Comparison of ENCODE assay signal across 23 cellular contexts in genomic region chr2:193154076-193154475, GRCh38.
"Had no signal": no experiment of that assay in that cellular context is flagged by ENCODE, and none has a peak within 500 bp of the region (broad histone marks: within the 10 kb centered on the region; RNA-seq: fewer than 3 reads in every experiment).

No MANE protein-coding gene starts in this region.

- FAIRE-seq: frontal cortex had no signal

- H3K4me3 ChIP-seq: esophagus muscularis mucosa, lower lobe of right lung, prostate gland, right atrium auricular region, sigmoid colon, spleen, transverse colon had no signal

- H3K27me3 Mint-ChIP-seq: memory B cell; naive thymus-derived CD4-positive, alpha-beta T cell; stimulated activated naive B cell treated with anti-CD40 and anti-IgM and Interleukin-4, amounts not matched to agents 10 μg/mL and 1 μg/mL and 100 μg/mL, for 72 hours; stimulated activated naive CD8-positive, alpha-beta T cell treated with anti-CD3 and anti-CD28 coated beads, Interleukin-15, Interleukin-2, amounts not matched to agents 100 ng/mL and 50 ng/mL, for 24 hours had no signal

- H3K27me3 ChIP-seq: esophagus muscularis mucosa, right atrium auricular region, sigmoid colon, spleen, transverse colon had no signal

- H3K36me3 ChIP-seq: esophagus muscularis mucosa, lower lobe of right lung, prostate gland, right atrium auricular region, sigmoid colon, spleen, transverse colon had no signal

- H3K9me3 ChIP-seq: esophagus muscularis mucosa, lower lobe of right lung, prostate gland, right atrium auricular region, sigmoid colon, spleen, transverse colon had no signal

- H3K4me1 ChIP-seq: esophagus muscularis mucosa, lower lobe of right lung, prostate gland, right atrium auricular region, sigmoid colon, spleen, transverse colon had no signal

- H3K36me3 Mint-ChIP-seq: immature natural killer cell; memory B cell; naive thymus-derived CD4-positive, alpha-beta T cell; stimulated activated naive B cell treated with anti-CD40 and anti-IgM and Interleukin-4, amounts not matched to agents 10 μg/mL and 1 μg/mL and 100 μg/mL, for 72 hours had no signal

- H3K4me1 Mint-ChIP-seq: immature natural killer cell; memory B cell; naive thymus-derived CD4-positive, alpha-beta T cell; nephron progenitor cell; stimulated activated naive B cell treated with anti-CD40 and anti-IgM and Interleukin-4, amounts not matched to agents 10 μg/mL and 1 μg/mL and 100 μg/mL, for 72 hours had no signal

- H3K4me3 Mint-ChIP-seq: immature natural killer cell; memory B cell; naive thymus-derived CD4-positive, alpha-beta T cell; nephron progenitor cell; stimulated activated naive B cell treated with anti-CD40 and anti-IgM and Interleukin-4, amounts not matched to agents 10 μg/mL and 1 μg/mL and 100 μg/mL, for 72 hours; stimulated activated naive CD8-positive, alpha-beta T cell treated with anti-CD3 and anti-CD28 coated beads, Interleukin-15, Interleukin-2, amounts not matched to agents 100 ng/mL and 50 ng/mL, for 24 hours had no signal

- H3K27ac ChIP-seq: esophagus muscularis mucosa, lower lobe of right lung, prostate gland, right atrium auricular region, sigmoid colon, spleen, transverse colon had no signal

- H3K27ac Mint-ChIP-seq: immature natural killer cell; memory B cell; naive thymus-derived CD4-positive, alpha-beta T cell; stimulated activated naive B cell treated with anti-CD40 and anti-IgM and Interleukin-4, amounts not matched to agents 10 μg/mL and 1 μg/mL and 100 μg/mL, for 72 hours; stimulated activated naive CD8-positive, alpha-beta T cell treated with anti-CD3 and anti-CD28 coated beads, Interleukin-15, Interleukin-2, amounts not matched to agents 100 ng/mL and 50 ng/mL, for 24 hours had no signal

- DNase-seq: cerebellar nuclear complex; cortex of kidney; effector CD4-positive, alpha-beta T cell; hypothalamus; immature natural killer cell; islet precursor cell; left ventricle myocardium superior; lower lobe of right lung; naive thymus-derived CD4-positive, alpha-beta T cell; nephron progenitor cell; nucleus accumbens; sigmoid colon; spleen; stimulated activated CD4-positive, alpha-beta T cell treated with anti-CD3 and anti-CD28 coated beads, Interleukin-15, amount 100 ng/mL, for 24 hours; stimulated activated CD4-positive, alpha-beta T cell treated with anti-CD3 and anti-CD28 coated beads, Interleukin-2, amount 100 ng/mL, for 48 hours; stimulated activated naive B cell treated with anti-CD40 and anti-IgM and Interleukin-4, amounts not matched to agents 10 μg/mL and 1 μg/mL and 100 μg/mL, for 72 hours; transverse colon had no signal

- H3K9me3 Mint-ChIP-seq: memory B cell; nephron progenitor cell; stimulated activated naive B cell treated with anti-CD40 and anti-IgM and Interleukin-4, amounts not matched to agents 10 μg/mL and 1 μg/mL and 100 μg/mL, for 72 hours; stimulated activated naive CD8-positive, alpha-beta T cell treated with anti-CD3 and anti-CD28 coated beads, Interleukin-15, Interleukin-2, amounts not matched to agents 100 ng/mL and 50 ng/mL, for 24 hours had no signal

- ATAC-seq: left ventricle myocardium superior; lower lobe of right lung; naive thymus-derived CD4-positive, alpha-beta T cell; stimulated activated naive B cell treated with anti-CD40 and anti-IgM and Interleukin-4, amounts not matched to agents 10 μg/mL and 1 μg/mL and 100 μg/mL, for 72 hours had no signal
